18 cellular contexts compared by ENCODE assay signal in genomic region chr5:103290846-103291245, GRCh38.
"Had no signal": no experiment of that assay in that cellular context is flagged by ENCODE, and none has a peak within 500 bp of the region (broad histone marks: within the 10 kb centered on the region; RNA-seq: fewer than 3 reads in every experiment).

No MANE protein-coding gene starts in this region.

- H3K36me3 Mint-ChIP-seq: activated naive CD4-positive, alpha-beta T cell treated with anti-CD3 and anti-CD28 coated beads, Interleukin-2, amount 50 U/mL, for 72 hours; naive B cell had no signal

- H3K4me3 ChIP-seq: ascending aorta, coronary artery, esophagus squamous epithelium, tibial nerve had no signal

- H3K9me3 ChIP-seq: ascending aorta, esophagus squamous epithelium, tibial nerve had no signal

- H3K4me1 ChIP-seq: ascending aorta, esophagus squamous epithelium had no signal

- H3K27ac Mint-ChIP-seq: activated CD8-positive, alpha-beta T cell treated with anti-CD3 and anti-CD28 coated beads, Interleukin-2, amount 10 ng/mL, durations not matched to agents 7 days and 5 days; activated naive CD4-positive, alpha-beta T cell treated with anti-CD3 and anti-CD28 coated beads, Interleukin-2, amount 50 U/mL, for 72 hours; activated T-helper 1 cell treated with anti-CD3 and anti-CD28 coated beads, Interleukin-12 subunit alpha, Interleukin-12 subunit beta, Interleukin-2, Interleukin-4 antibody, amounts not matched to agents 30 ng/mL and 10 ng/mL and 1 ng/mL, durations not matched to agents 14 hours and 24 hours and 36 hours; endodermal cell; naive B cell; progenitor cell of endocrine pancreas had no signal

- H3K4me1 Mint-ChIP-seq: naive B cell had no signal

- H3K27ac ChIP-seq: ascending aorta, coronary artery, esophagus squamous epithelium had no signal

- H3K27me3 Mint-ChIP-seq: naive B cell, progenitor cell of endocrine pancreas had no signal

- DNase-seq: activated CD4-positive, alpha-beta T cell treated with anti-CD3 and anti-CD28 coated beads for 1 hour; activated CD4-positive, alpha-beta T cell treated with anti-CD3 and anti-CD28 coated beads, Interleukin-2, amount 50 U/mL, for 1 hour; activated CD8-positive, alpha-beta T cell treated with anti-CD3 and anti-CD28 coated beads, Interleukin-2, amount 10 ng/mL, durations not matched to agents 7 days and 5 days; activated gamma-delta T cell; endodermal cell; esophagus squamous epithelium; mesenchymal stem cell; naive B cell; stimulated activated CD4-positive, alpha-beta T cell treated with anti-CD3 and anti-CD28 coated beads, Interleukin-4, amount 100 ng/mL, for 24 hours; stimulated activated naive CD4-positive, alpha-beta T cell treated with Interleukin-2 at 50 U/mL for 16 hours; T-helper 9 cell had no signal

- H3K27me3 ChIP-seq: ascending aorta, esophagus squamous epithelium, tibial nerve had no signal

- FAIRE-seq: urothelium cell line had no signal

- ATAC-seq: activated CD8-positive, alpha-beta T cell treated with anti-CD3 and anti-CD28 coated beads, Interleukin-2, amount 10 ng/mL, durations not matched to agents 7 days and 5 days; activated naive CD4-positive, alpha-beta T cell treated with anti-CD3 and anti-CD28 coated beads, Interleukin-2, amount 50 U/mL, for 72 hours had no signal

- H3K36me3 ChIP-seq: ascending aorta, esophagus squamous epithelium, tibial nerve had no signal

- H3K4me3 Mint-ChIP-seq: activated CD8-positive, alpha-beta T cell treated with anti-CD3 and anti-CD28 coated beads, Interleukin-2, amount 10 ng/mL, durations not matched to agents 7 days and 5 days; activated T-helper 1 cell treated with anti-CD3 and anti-CD28 coated beads, Interleukin-12 subunit alpha, Interleukin-12 subunit beta, Interleukin-2, Interleukin-4 antibody, amounts not matched to agents 30 ng/mL and 10 ng/mL and 1 ng/mL, durations not matched to agents 14 hours and 24 hours and 36 hours; endodermal cell; naive B cell had no signal

- H3K9me3 Mint-ChIP-seq: activated naive CD4-positive, alpha-beta T cell treated with anti-CD3 and anti-CD28 coated beads, Interleukin-2, amount 50 U/mL, for 72 hours; activated T-helper 1 cell treated with anti-CD3 and anti-CD28 coated beads, Interleukin-12 subunit alpha, Interleukin-12 subunit beta, Interleukin-2, Interleukin-4 antibody, amounts not matched to agents 30 ng/mL and 10 ng/mL and 1 ng/mL, durations not matched to agents 14 hours and 24 hours and 36 hours; endodermal cell; naive B cell had no signal
